Comparison of ENCODE assay signal across 12 cellular contexts in the genomic region with DNA sequence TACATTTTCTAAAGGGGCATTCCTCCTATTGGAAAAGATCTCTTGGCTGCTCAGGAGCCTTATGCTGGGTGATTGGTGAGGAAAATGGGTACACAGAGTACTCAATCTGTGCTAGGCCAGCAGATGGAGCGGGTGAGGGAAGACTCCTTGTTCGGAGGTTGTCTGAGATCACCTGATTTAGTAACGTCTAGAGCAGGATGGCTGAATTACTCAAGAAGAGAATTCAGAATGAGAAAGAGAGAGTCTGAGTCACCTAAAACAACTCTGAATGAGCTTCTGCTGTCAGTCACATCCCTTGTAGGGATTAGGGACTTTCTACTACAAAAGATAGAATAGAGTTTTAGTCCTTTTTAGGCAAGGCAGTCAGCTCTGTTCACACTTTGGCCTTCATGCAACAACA. TPM values are rescaled to one million over a fixed set of nuclear protein-coding genes. Genes with fewer than 3 reads are reported as not detected.
A peak's percentile ranks its signal among the peaks of the same experiment; 100 is the strongest.
DNase-seq lines count a peak whose midpoint lies in the region; ATAC-seq, FAIRE-seq and TF ChIP-seq lines count a peak whose summit lies in the region.
"Had no signal": no experiment of that assay in that cellular context is flagged by ENCODE, and none has a peak within 500 bp of the region (broad histone marks: within the 10 kb centered on the region; RNA-seq: fewer than 3 reads in every experiment).

No MANE protein-coding gene starts in this region.

- TF ChIP-seq POLR2A in sigmoid colon (IDR thresholded peaks at IDR 0.05): no peak

- no peaks in the 10 kb centered on the region for H3K4me1 ChIP-seq in sigmoid colon

- no peak for FAIRE-seq in bronchial epithelial cell (lab: Jason Lieb, UNC)
- FAIRE-seq: D721Med had no signal

- ATAC-seq in GM19455 (IDR thresholded peaks at IDR 0.05; ENCODE audit: unreplicated experiment) (peak; percentile 87), HG03571 (IDR thresholded peaks at IDR 0.05; ENCODE audit: unreplicated experiment) (peak; percentile 75)

- no peaks in the 10 kb centered on the region for H3K9me3 ChIP-seq in sigmoid colon

- 80 to 86% methylated on average over 3 of the region's 3 CpGs for WGBS in sigmoid colon, 2 donors

- no peaks in the 10 kb centered on the region for H3K27me3 ChIP-seq in bronchial epithelial cell (ENCODE audit: control insufficient read depth, insufficient read depth, low read length)
- H3K27me3 ChIP-seq in sigmoid colon: no peaks in the 10 kb centered on the region
- H3K27me3 ChIP-seq: brain microvascular endothelial cell had no signal

- DNase-seq in AG10803 (ENCODE audit: low read depth): peak; percentile 59
- peak; percentile 85 for DNase-seq in bronchial epithelial cell (ENCODE audit: low read depth)
- no peak for DNase-seq in nucleus accumbens (lab: John Stamatoyannopoulos, UW)
- no peak for DNase-seq in NOMO-1 treated with DMSO at 0.1 percent for 48 hours (lab: John Stamatoyannopoulos, UW; ENCODE audit: unreplicated experiment)
- DNase-seq in sigmoid colon: no peak
- DNase-seq in COLO829 (ENCODE audit: low spot score): no peak
- DNase-seq: head of caudate nucleus, NCI-H510A had no signal

- intact Hi-C loops in sigmoid colon (cut with DNase I): no loop called here

- H3K4me3 ChIP-seq in AG10803 (ENCODE audit: low read length) (no peak overlapping the region), bronchial epithelial cell (ENCODE audit: low read depth, low read length) (no peak overlapping the region), sigmoid colon (no peak overlapping the region)

- H3K36me3 ChIP-seq in bronchial epithelial cell (ENCODE audit: control insufficient read depth, insufficient read depth, low read length): no peaks in the 10 kb centered on the region
- no peaks in the 10 kb centered on the region for H3K36me3 ChIP-seq in sigmoid colon
- H3K36me3 ChIP-seq: brain microvascular endothelial cell had no signal

- TF ChIP-seq EP300 in sigmoid colon (IDR thresholded peaks at IDR 0.05): no peak

- TF ChIP-seq CTCF in AG10803 (conservative IDR thresholded peaks at IDR 0.05; ENCODE audit: low read length) (no peak), bronchial epithelial cell (IDR thresholded peaks at IDR 0.05; ENCODE audit: insufficient read depth, low read length, severe bottlenecking) (no peak), sigmoid colon (IDR thresholded peaks at IDR 0.05) (no peak)

- H3K27ac ChIP-seq in sigmoid colon: no peak overlapping the region
- H3K27ac ChIP-seq: brain microvascular endothelial cell had no signal

RNA-seq across cellular contexts. Expression of gene RPS4Y1, which starts 46.6 kb away (rescaled TPM):
- total RNA-seq in bronchial epithelial cell (0.64 and 711 TPM in 2 replicates), sigmoid colon (100 to 1,000 TPM in 2 of 4 donors, under 1 TPM in 2; 0.33 to 367 (median 147) TPM)
- 100 to 1,000 TPM in 2 of 3 donors, 1 to 10 TPM in 1; 1.8 to 366 (median 260) TPM for polyA plus RNA-seq in sigmoid colon

RNA-seq across cellular contexts. Expression of gene ZFY, which starts 47.2 kb away (rescaled TPM):
- total RNA-seq in bronchial epithelial cell: under 0.01 and 17.4 TPM in 2 replicates
- 10 to 100 TPM in 2 of 4 donors, under 1 TPM in 1, not detected in 1; 0.16 to 34.6 (median 22.0) TPM for total RNA-seq in sigmoid colon
- 1 to 10 TPM in 2 of 3 donors, not detected in 1; 3.2 to 3.5 TPM for polyA plus RNA-seq in sigmoid colon

Comparison
In these comparisons a context has a peak if more than half of its experiments do, and no peak if none do; other contexts are left out.
1. DNase-seq: peak in AG10803 (single experiment) and bronchial epithelial cell (single experiment); none in nucleus accumbens (0 of 56), NOMO-1 treated with DMSO at 0.1 percent for 48 hours (single experiment), sigmoid colon (single experiment) and COLO829 (single experiment).